ENCODE assay signal across 1 cellular context in the genomic region with DNA sequence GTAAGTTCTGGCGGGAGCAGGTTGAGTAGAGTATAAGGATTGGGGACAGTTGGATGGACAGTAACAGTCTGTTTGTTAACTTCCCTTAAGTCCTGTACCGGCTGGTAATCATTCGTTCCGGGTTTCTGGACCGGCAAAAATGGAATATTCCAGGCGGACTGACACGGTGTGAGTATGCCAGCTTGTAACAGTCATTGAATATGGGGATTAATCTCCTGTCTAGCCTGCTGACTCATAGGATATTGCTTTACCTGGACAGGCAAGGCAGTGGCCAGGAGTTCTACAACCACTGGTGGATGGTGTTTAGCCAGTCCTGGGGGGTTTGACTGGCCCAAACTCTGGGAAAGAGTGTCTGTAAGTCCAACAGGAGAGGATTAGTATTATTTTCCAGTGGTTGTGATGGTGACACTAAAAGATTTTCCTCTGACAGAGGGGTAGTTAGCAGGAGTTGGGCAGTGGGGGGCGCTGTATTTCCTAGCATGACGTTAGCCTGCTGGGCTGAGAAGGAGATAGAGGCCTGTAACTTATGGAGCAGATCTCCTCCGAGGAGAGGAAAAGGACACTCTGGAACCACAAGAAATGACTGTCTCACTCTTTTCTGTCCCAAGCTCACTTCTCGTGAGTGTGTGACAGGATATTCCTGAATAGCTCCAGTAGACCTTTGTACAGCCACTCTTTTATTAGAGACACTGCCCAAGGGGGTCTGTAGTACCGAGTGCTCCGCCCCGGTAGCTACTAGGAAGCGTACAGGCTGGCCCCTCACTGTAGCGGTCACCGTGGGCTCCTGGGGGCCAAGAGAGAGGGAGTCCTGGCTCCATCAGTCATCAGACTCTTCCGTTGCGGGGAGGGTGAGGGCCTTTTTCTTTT.
TF ChIP-seq lines count a peak whose summit lies in the region.

No MANE protein-coding gene starts in this region.

TF ChIP-seq in GM23338, 12 proteins besides CTCF, POLR2A, EP300 and RAD21 (continued from another document):
- TF ChIP-seq, protein P1, sequence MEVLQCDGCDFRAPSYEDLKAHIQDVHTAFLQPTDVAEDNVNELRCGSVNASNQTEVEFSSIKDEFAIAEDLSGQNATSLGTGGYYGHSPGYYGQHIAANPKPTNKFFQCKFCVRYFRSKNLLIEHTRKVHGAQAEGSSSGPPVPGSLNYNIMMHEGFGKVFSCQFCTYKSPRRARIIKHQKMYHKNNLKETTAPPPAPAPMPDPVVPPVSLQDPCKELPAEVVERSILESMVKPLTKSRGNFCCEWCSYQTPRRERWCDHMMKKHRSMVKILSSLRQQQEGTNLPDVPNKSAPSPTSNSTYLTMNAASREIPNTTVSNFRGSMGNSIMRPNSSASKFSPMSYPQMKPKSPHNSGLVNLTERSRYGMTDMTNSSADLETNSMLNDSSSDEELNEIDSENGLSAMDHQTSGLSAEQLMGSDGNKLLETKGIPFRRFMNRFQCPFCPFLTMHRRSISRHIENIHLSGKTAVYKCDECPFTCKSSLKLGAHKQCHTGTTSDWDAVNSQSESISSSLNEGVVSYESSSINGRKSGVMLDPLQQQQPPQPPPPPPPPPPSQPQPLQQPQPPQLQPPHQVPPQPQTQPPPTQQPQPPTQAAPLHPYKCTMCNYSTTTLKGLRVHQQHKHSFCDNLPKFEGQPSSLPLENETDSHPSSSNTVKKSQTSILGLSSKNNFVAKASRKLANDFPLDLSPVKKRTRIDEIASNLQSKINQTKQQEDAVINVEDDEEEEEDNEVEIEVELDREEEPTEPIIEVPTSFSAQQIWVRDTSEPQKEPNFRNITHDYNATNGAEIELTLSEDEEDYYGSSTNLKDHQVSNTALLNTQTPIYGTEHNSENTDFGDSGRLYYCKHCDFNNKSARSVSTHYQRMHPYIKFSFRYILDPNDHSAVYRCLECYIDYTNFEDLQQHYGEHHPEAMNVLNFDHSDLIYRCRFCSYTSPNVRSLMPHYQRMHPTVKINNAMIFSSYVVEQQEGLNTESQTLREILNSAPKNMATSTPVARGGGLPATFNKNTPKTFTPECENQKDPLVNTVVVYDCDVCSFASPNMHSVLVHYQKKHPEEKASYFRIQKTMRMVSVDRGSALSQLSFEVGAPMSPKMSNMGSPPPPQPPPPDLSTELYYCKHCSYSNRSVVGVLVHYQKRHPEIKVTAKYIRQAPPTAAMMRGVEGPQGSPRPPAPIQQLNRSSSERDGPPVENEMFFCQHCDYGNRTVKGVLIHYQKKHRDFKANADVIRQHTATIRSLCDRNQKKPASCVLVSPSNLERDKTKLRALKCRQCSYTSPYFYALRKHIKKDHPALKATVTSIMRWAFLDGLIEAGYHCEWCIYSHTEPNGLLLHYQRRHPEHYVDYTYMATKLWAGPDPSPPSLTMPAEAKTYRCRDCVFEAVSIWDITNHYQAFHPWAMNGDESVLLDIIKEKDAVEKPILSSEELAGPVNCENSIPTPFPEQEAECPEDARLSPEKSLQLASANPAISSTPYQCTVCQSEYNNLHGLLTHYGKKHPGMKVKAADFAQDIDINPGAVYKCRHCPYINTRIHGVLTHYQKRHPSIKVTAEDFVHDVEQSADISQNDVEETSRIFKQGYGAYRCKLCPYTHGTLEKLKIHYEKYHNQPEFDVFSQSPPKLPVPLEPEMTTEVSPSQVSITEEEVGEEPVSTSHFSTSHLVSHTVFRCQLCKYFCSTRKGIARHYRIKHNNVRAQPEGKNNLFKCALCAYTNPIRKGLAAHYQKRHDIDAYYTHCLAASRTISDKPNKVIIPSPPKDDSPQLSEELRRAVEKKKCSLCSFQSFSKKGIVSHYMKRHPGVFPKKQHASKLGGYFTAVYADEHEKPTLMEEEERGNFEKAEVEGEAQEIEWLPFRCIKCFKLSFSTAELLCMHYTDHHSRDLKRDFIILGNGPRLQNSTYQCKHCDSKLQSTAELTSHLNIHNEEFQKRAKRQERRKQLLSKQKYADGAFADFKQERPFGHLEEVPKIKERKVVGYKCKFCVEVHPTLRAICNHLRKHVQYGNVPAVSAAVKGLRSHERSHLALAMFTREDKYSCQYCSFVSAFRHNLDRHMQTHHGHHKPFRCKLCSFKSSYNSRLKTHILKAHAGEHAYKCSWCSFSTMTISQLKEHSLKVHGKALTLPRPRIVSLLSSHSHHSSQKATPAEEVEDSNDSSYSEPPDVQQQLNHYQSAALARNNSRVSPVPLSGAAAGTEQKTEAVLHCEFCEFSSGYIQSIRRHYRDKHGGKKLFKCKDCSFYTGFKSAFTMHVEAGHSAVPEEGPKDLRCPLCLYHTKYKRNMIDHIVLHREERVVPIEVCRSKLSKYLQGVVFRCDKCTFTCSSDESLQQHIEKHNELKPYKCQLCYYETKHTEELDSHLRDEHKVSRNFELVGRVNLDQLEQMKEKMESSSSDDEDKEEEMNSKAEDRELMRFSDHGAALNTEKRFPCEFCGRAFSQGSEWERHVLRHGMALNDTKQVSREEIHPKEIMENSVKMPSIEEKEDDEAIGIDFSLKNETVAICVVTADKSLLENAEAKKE (CRISPR knock-in tag; IDR thresholded peaks at IDR 0.05), result no peak
- no peak for TF ChIP-seq ZNF331 (CRISPR knock-in tag; IDR thresholded peaks at IDR 0.05; ENCODE audit: low read depth)
- TF ChIP-seq STAT1 (IDR thresholded peaks at IDR 0.05; ENCODE audit: unreplicated experiment), result no peak
- peak; percentile 71 for TF ChIP-seq EZH2 (IDR thresholded peaks at IDR 0.05; ENCODE audit: low read depth, unreplicated experiment)
- peak; percentile 73 for TF ChIP-seq CREB1 (CRISPR knock-in tag; IDR thresholded peaks at IDR 0.05; ENCODE audit: low read depth)
- no peak for TF ChIP-seq ZNF114 (CRISPR knock-in tag; IDR thresholded peaks at IDR 0.05)
- no peak for TF ChIP-seq REST (IDR thresholded peaks at IDR 0.05; ENCODE audit: unreplicated experiment)
- no peak for TF ChIP-seq EZH2phosphoT487 (IDR thresholded peaks at IDR 0.05; ENCODE audit: unreplicated experiment)
TF ChIP-seq in GM23338: peak in this region for 2.
